ENCODE assay signal across 1 cellular context in genomic region chr6:151260191-151260590, GRCh38.
TF ChIP-seq lines count a peak whose summit lies in the region.

No MANE protein-coding gene starts in this region.

TF ChIP-seq in HCT116, 20 proteins besides CTCF, POLR2A, EP300 and RAD21 (continued from another document):
- TF ChIP-seq, protein P1, sequence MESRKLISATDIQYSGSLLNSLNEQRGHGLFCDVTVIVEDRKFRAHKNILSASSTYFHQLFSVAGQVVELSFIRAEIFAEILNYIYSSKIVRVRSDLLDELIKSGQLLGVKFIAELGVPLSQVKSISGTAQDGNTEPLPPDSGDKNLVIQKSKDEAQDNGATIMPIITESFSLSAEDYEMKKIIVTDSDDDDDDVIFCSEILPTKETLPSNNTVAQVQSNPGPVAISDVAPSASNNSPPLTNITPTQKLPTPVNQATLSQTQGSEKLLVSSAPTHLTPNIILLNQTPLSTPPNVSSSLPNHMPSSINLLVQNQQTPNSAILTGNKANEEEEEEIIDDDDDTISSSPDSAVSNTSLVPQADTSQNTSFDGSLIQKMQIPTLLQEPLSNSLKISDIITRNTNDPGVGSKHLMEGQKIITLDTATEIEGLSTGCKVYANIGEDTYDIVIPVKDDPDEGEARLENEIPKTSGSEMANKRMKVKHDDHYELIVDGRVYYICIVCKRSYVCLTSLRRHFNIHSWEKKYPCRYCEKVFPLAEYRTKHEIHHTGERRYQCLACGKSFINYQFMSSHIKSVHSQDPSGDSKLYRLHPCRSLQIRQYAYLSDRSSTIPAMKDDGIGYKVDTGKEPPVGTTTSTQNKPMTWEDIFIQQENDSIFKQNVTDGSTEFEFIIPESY (IDR thresholded peaks at IDR 0.05; ENCODE audit: extremely low read depth, insufficient replicate concordance, low read length): no peak
- TF ChIP-seq JUND (IDR thresholded peaks at IDR 0.05) (no peak), YY1 (IDR thresholded peaks at IDR 0.05; ENCODE audit: extremely low read depth, insufficient replicate concordance, low read depth, low read length) (no peak)
